Comparison of ENCODE assay signal across 36 cellular contexts in genomic region chr2:831638-832037, GRCh38.
"Had no signal": no experiment of that assay in that cellular context is flagged by ENCODE, and none has a peak within 500 bp of the region (broad histone marks: within the 10 kb centered on the region; RNA-seq: fewer than 3 reads in every experiment).

No MANE protein-coding gene starts in this region.

- H3K36me3 Mint-ChIP-seq: activated naive CD4-positive, alpha-beta T cell treated with anti-CD3 and anti-CD28 coated beads, Interleukin-2, amount 50 U/mL, for 24 hours had no signal

- H3K9me3 Mint-ChIP-seq: activated B cell treated with CpG ODN at 0.5 μM for 24 hours; activated CD8-positive, alpha-beta T cell treated with anti-CD3 and anti-CD28 coated beads for 36 hours; activated naive CD4-positive, alpha-beta T cell treated with anti-CD3 and anti-CD28 coated beads for 36 hours; activated naive CD4-positive, alpha-beta T cell treated with anti-CD3 and anti-CD28 coated beads, Interleukin-2, amount 50 U/mL, for 24 hours; activated naive CD8-positive, alpha-beta T cell treated with anti-CD3 and anti-CD28 coated beads for 36 hours; activated naive CD8-positive, alpha-beta T cell treated with anti-CD3 and anti-CD28 coated beads, Interleukin-2, amount 50 U/mL, for 24 hours; activated T-cell treated with anti-CD3 and anti-CD28 coated beads, Interleukin-2, amount 50 U/mL, for 24 hours; activated T-cell treated with anti-CD3 and anti-CD28 coated beads, Interleukin-2, amount 50 U/mL, for 72 hours; dendritic cell treated with granulocyte-macrophage colony-stimulating factor and Interleukin-4, amounts not matched to agents 40 ng/mL and 50 ng/mL, for 4 days; endodermal cell; T-helper 2 cell treated with Interferon-gamma antibody and Interleukin-4, amounts not matched to agents 5 μg/mL and 100 μg/mL, for 36 hours had no signal

- H3K9me3 ChIP-seq: adrenal gland, body of pancreas, gastrocnemius medialis, heart right ventricle had no signal

- DNase-seq: activated B cell treated with CpG ODN at 0.5 μM for 24 hours; activated CD4-positive, alpha-beta T cell treated with anti-CD3 and anti-CD28 coated beads for 48 hours; activated CD4-positive, alpha-beta T cell treated with anti-CD3 and anti-CD28 coated beads, Interleukin-2, amount 50 U/mL, for 1 hour; activated CD4-positive, alpha-beta T cell treated with anti-CD3 and anti-CD28 coated beads, Interleukin-2, amount 50 U/mL, for 48 hours; activated CD8-positive, alpha-beta memory T cell treated with anti-CD3 and anti-CD28 coated beads, Interleukin-2, amount 50 U/mL, for 48 hours; activated CD8-positive, alpha-beta T cell treated with anti-CD3 and anti-CD28 coated beads for 36 hours; activated gamma-delta T cell; activated naive CD4-positive, alpha-beta T cell treated with anti-CD3 and anti-CD28 coated beads for 36 hours; activated naive CD8-positive, alpha-beta T cell treated with anti-CD3 and anti-CD28 coated beads for 36 hours; activated naive CD8-positive, alpha-beta T cell treated with anti-CD3 and anti-CD28 coated beads, Interleukin-2, amount 50 U/mL, for 24 hours; activated T-cell treated with anti-CD3 and anti-CD28 coated beads for 4 hours; activated T-cell treated with anti-CD3 and anti-CD28 coated beads, Interleukin-2, amount 50 U/mL, for 24 hours; activated T-cell treated with anti-CD3 and anti-CD28 coated beads, Interleukin-2, amount 50 U/mL, for 72 hours; adrenal gland; amygdala; aorta; body of pancreas; central memory CD4-positive, alpha-beta T cell; cerebellar nuclear complex; dorsolateral prefrontal cortex; effector memory CD4-positive, alpha-beta T cell; endodermal cell; foreskin keratinocyte; gastrocnemius medialis; glutamatergic neuron; heart right ventricle; T-helper 1 cell; T-helper 17 cell; T1000; WERI-Rb-1 had no signal

- H3K27me3 Mint-ChIP-seq: dendritic cell treated with granulocyte-macrophage colony-stimulating factor and Interleukin-4, amounts not matched to agents 40 ng/mL and 50 ng/mL, for 4 days had no signal

- H3K4me1 ChIP-seq: adrenal gland, body of pancreas, foreskin keratinocyte had no signal

- H3K36me3 ChIP-seq: adrenal gland, gastrocnemius medialis, heart right ventricle, WERI-Rb-1 had no signal

- H3K4me3 Mint-ChIP-seq: activated B cell treated with CpG ODN at 0.5 μM for 24 hours; activated CD8-positive, alpha-beta T cell treated with anti-CD3 and anti-CD28 coated beads for 36 hours; activated naive CD4-positive, alpha-beta T cell treated with anti-CD3 and anti-CD28 coated beads for 36 hours; activated naive CD4-positive, alpha-beta T cell treated with anti-CD3 and anti-CD28 coated beads, Interleukin-2, amount 50 U/mL, for 24 hours; activated naive CD8-positive, alpha-beta T cell treated with anti-CD3 and anti-CD28 coated beads for 36 hours; activated naive CD8-positive, alpha-beta T cell treated with anti-CD3 and anti-CD28 coated beads, Interleukin-2, amount 50 U/mL, for 24 hours; activated T-cell treated with anti-CD3 and anti-CD28 coated beads, Interleukin-2, amount 50 U/mL, for 24 hours; activated T-cell treated with anti-CD3 and anti-CD28 coated beads, Interleukin-2, amount 50 U/mL, for 72 hours; dendritic cell treated with granulocyte-macrophage colony-stimulating factor and Interleukin-4, amounts not matched to agents 40 ng/mL and 50 ng/mL, for 4 days; endodermal cell; T-helper 2 cell treated with Interferon-gamma antibody and Interleukin-4, amounts not matched to agents 5 μg/mL and 100 μg/mL, for 36 hours had no signal

- H3K4me1 Mint-ChIP-seq: activated B cell treated with CpG ODN at 0.5 μM for 24 hours; activated naive CD4-positive, alpha-beta T cell treated with anti-CD3 and anti-CD28 coated beads, Interleukin-2, amount 50 U/mL, for 24 hours had no signal

- ATAC-seq: activated CD4-positive, CD25-positive, alpha-beta regulatory T cell treated with anti-CD3 and anti-CD28 coated beads, Interleukin-2, amount 50 U/mL, for 24 hours; activated CD8-positive, alpha-beta T cell treated with anti-CD3 and anti-CD28 coated beads for 36 hours; activated naive CD8-positive, alpha-beta T cell treated with anti-CD3 and anti-CD28 coated beads, Interleukin-2, amount 50 U/mL, for 24 hours; activated T-cell treated with anti-CD3 and anti-CD28 coated beads, Interleukin-2, amount 50 U/mL, for 72 hours; body of pancreas; esophagus mucosa; foreskin keratinocyte; gastrocnemius medialis; T-helper 17 cell had no signal

- H3K27me3 ChIP-seq: adrenal gland, body of pancreas, foreskin keratinocyte had no signal

- H3K4me3 ChIP-seq: adrenal gland, body of pancreas, coronary artery, dorsolateral prefrontal cortex, gastrocnemius medialis, heart right ventricle had no signal

- H3K27ac ChIP-seq: adrenal gland, body of pancreas, coronary artery, dorsolateral prefrontal cortex, foreskin keratinocyte, gastrocnemius medialis, WERI-Rb-1 had no signal

- H3K27ac Mint-ChIP-seq: activated B cell treated with CpG ODN at 0.5 μM for 24 hours; activated CD8-positive, alpha-beta T cell treated with anti-CD3 and anti-CD28 coated beads for 36 hours; activated naive CD4-positive, alpha-beta T cell treated with anti-CD3 and anti-CD28 coated beads for 36 hours; activated naive CD4-positive, alpha-beta T cell treated with anti-CD3 and anti-CD28 coated beads, Interleukin-2, amount 50 U/mL, for 24 hours; activated naive CD8-positive, alpha-beta T cell treated with anti-CD3 and anti-CD28 coated beads for 36 hours; activated naive CD8-positive, alpha-beta T cell treated with anti-CD3 and anti-CD28 coated beads, Interleukin-2, amount 50 U/mL, for 24 hours; activated T-cell treated with anti-CD3 and anti-CD28 coated beads, Interleukin-2, amount 50 U/mL, for 24 hours; activated T-cell treated with anti-CD3 and anti-CD28 coated beads, Interleukin-2, amount 50 U/mL, for 72 hours; dendritic cell treated with granulocyte-macrophage colony-stimulating factor and Interleukin-4, amounts not matched to agents 40 ng/mL and 50 ng/mL, for 4 days; endodermal cell; T-helper 17 cell; T-helper 2 cell treated with Interferon-gamma antibody and Interleukin-4, amounts not matched to agents 5 μg/mL and 100 μg/mL, for 36 hours had no signal
